23 cellular contexts compared by ENCODE assay signal in genomic region chr12:130480231-130480630, GRCh38.
"Had no signal": no experiment of that assay in that cellular context is flagged by ENCODE, and none has a peak within 500 bp of the region (broad histone marks: within the 10 kb centered on the region; RNA-seq: fewer than 3 reads in every experiment).

No MANE protein-coding gene starts in this region.

- DNase-seq: stimulated activated CD4-positive, alpha-beta T cell treated with anti-CD3 and anti-CD28 coated beads, Interleukin-2, amount 100 ng/mL, for 48 hours; stimulated activated CD4-positive, alpha-beta T cell treated with anti-CD3 and anti-CD28 coated beads, Interleukin-4, amount 100 ng/mL, for 1 hour; stimulated activated CD4-positive, alpha-beta T cell treated with anti-CD3 and anti-CD28 coated beads, Interleukin-4, amount 100 ng/mL, for 24 hours; stimulated activated CD4-positive, alpha-beta T cell treated with anti-CD3 and anti-CD28 coated beads, Interleukin-4, amount 100 ng/mL, for 4 hours; stimulated activated CD8-positive, alpha-beta memory T cell treated with anti-CD3 and anti-CD28 coated beads, Interleukin-4, amount 100 ng/mL, for 48 hours; stimulated activated naive B cell treated with anti-CD40 and anti-IgM and Interleukin-4, amounts not matched to agents 10 μg/mL and 1 μg/mL and 100 μg/mL, for 72 hours; stimulated activated naive CD4-positive, alpha-beta T cell; stimulated activated naive CD4-positive, alpha-beta T cell treated with Interleukin-2 at 50 U/mL for 16 hours; stimulated activated naive CD8-positive, alpha-beta T cell treated with anti-CD3 and anti-CD28 coated beads, Interleukin-15, amount 100 ng/mL, for 72 hours; stimulated activated naive CD8-positive, alpha-beta T cell treated with anti-CD3 and anti-CD28 coated beads, Interleukin-15, Interleukin-2, amounts not matched to agents 100 U/mL and 50 U/mL, for 24 hours; stomach; testis; thyroid gland; tibial artery; trophoblast cell; upper lobe of left lung; upper lobe of right lung; uterus had no signal

- H3K36me3 ChIP-seq: stomach, suprapubic skin, thoracic aorta, thyroid gland, tibial artery, tibial nerve, transverse colon, upper lobe of left lung, upper lobe of right lung, uterus, vagina had no signal

- H3K27ac ChIP-seq: stomach, suprapubic skin, testis, thoracic aorta, thyroid gland, tibial artery, tibial nerve, transverse colon, upper lobe of left lung, upper lobe of right lung, uterus, vagina had no signal

- H3K4me1 ChIP-seq: stomach, testis, thyroid gland, tibial artery, tibial nerve, transverse colon, upper lobe of left lung, upper lobe of right lung, uterus, vagina had no signal

- H3K4me3 ChIP-seq: stomach, suprapubic skin, testis, thoracic aorta, thyroid gland, tibial artery, tibial nerve, transverse colon, upper lobe of left lung, upper lobe of right lung, uterus, vagina had no signal

- H3K27me3 ChIP-seq: testis, thyroid gland, tibial nerve, uterus, vagina had no signal

- H3K9me3 ChIP-seq: stomach, suprapubic skin, testis, thoracic aorta, thyroid gland, tibial artery, transverse colon, upper lobe of left lung, upper lobe of right lung, uterus, vagina had no signal
